In the genomic region with DNA sequence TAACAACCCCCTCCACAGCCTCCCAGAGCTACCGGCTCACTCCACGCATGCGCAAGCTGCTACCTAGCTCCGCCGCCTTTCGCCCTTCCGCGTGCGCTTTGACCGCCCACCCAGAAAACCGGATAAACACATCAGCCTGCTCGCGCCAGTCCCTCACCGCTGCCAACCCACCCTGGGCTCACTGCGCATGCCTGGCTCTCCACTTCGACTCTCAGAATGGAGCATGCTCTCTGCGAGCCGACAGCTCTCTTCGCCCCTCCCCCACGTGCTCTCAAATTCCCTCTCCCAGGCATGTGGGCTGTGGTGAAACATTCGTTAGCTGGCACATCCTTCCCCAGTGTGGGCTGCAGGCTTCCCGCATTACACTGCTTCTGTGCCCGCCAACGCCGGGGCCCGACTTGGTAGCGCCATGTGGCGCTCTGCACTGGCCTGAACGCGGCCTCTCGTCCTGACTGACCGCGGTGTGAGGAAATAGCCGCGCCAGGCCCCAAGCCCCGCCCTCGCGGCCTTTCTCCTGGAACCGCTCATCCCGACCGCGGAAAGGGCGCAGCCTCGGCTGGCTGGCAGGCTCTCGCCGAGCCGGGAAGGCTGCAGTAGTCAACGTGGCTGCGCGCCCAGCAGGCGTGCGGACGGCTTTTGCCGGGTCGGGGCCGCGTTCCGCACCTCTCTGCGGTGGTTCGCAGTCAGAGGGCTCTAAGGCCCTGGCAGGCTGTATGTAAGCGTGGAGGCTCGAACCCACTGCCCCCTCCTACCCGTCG, we compare ENCODE assay signal across 8 cellular contexts. TPM values are rescaled to one million over a fixed set of nuclear protein-coding genes. Genes with fewer than 3 reads are reported as not detected.
DNase-seq lines count a peak whose midpoint lies in the region; ATAC-seq and TF ChIP-seq lines count a peak whose summit lies in the region.

No MANE protein-coding gene starts in this region.

- H3K36me3 ChIP-seq in ascending aorta = no peaks in the 10 kb centered on the region
- H3K36me3 ChIP-seq in uterus = no peaks in the 10 kb centered on the region

- H3K27ac Mint-ChIP-seq in T-helper 2 cell treated with Interferon-gamma antibody and Interleukin-4, amounts not matched to agents 5 μg/mL and 100 μg/mL, for 36 hours = peak overlapping the region; percentile 97

- H3K4me3 Mint-ChIP-seq in T-helper 2 cell treated with Interferon-gamma antibody and Interleukin-4, amounts not matched to agents 5 μg/mL and 100 μg/mL, for 36 hours = peak overlapping the region; percentile 93

- no peaks in the 10 kb centered on the region for H3K27me3 ChIP-seq in ascending aorta
- no peaks in the 10 kb centered on the region for H3K27me3 ChIP-seq in right cardiac atrium (ENCODE audit: control insufficient read depth, insufficient read depth)
- no peaks in the 10 kb centered on the region for H3K27me3 ChIP-seq in uterus

- DNase-seq in NCI-H187 treated with DMSO at 0.1 percent for 48 hours (lab: John Stamatoyannopoulos, UW) (peak; percentile 90), ascending aorta (ENCODE audit: low spot score in 2 of 2) (peak; percentile 96 to 99), right cardiac atrium (peak; percentile 99 to 100 (median 99)), pulmonary artery endothelial cell (ENCODE audit: low read depth, low spot score) (peak; percentile 98), uterus (peak; percentile 99)
- DNase-seq in T-helper 2 cell treated with Interferon-gamma antibody and Interleukin-4, amounts not matched to agents 5 μg/mL and 100 μg/mL, for 36 hours (ENCODE audit: low spot score) = peak; percentile 100

- H3K27me3 Mint-ChIP-seq in T-helper 2 cell treated with Interferon-gamma antibody and Interleukin-4, amounts not matched to agents 5 μg/mL and 100 μg/mL, for 36 hours (ENCODE audit: low read depth) = peaks cover 4% of the 10 kb centered on the region

- H3K4me1 Mint-ChIP-seq in T-helper 2 cell treated with Interferon-gamma antibody and Interleukin-4, amounts not matched to agents 5 μg/mL and 100 μg/mL, for 36 hours (ENCODE audit: low read depth) = peaks cover 28% of the 10 kb centered on the region

- ATAC-seq in GM18505 (IDR thresholded peaks at IDR 0.05; ENCODE audit: unreplicated experiment) (peak; percentile 60), HG02970 (IDR thresholded peaks at IDR 0.05; ENCODE audit: low FRiP score, unreplicated experiment) (peak; percentile 70), right cardiac atrium (peak; percentile 94 to 95)

- no peaks in the 10 kb centered on the region for H3K9me3 Mint-ChIP-seq in T-helper 2 cell treated with Interferon-gamma antibody and Interleukin-4, amounts not matched to agents 5 μg/mL and 100 μg/mL, for 36 hours

- H3K9me3 ChIP-seq in ascending aorta (no peaks in the 10 kb centered on the region), right cardiac atrium (ENCODE audit: control insufficient read depth, low read length) (no peaks in the 10 kb centered on the region), uterus (no peaks in the 10 kb centered on the region)

- peaks cover 37% of the 10 kb centered on the region for H3K36me3 Mint-ChIP-seq in T-helper 2 cell treated with Interferon-gamma antibody and Interleukin-4, amounts not matched to agents 5 μg/mL and 100 μg/mL, for 36 hours (ENCODE audit: low read depth)

- TF ChIP-seq POLR2A in GM18505 (IDR thresholded peaks at IDR 0.05; ENCODE audit: borderline replicate concordance, extremely low read depth, insufficient read depth, insufficient read length) = peak; percentile 70
- TF ChIP-seq POLR2A in uterus (IDR thresholded peaks at IDR 0.05) = peak; percentile 59 to 65

- TF ChIP-seq CTCF in ascending aorta (IDR thresholded peaks at IDR 0.05) = no peak
- peak in 2 of 4 experiments; percentile 4 to 7 for TF ChIP-seq CTCF in uterus (IDR thresholded peaks at IDR 0.05)

- WGBS in right cardiac atrium = under 1% methylated on average over 64 of the region's 64 CpGs

- H3K4me3 ChIP-seq in ascending aorta (peak overlapping the region; percentile 69 to 93), right cardiac atrium (ENCODE audit: low read length) (peak overlapping the region; percentile 91), uterus (peak overlapping the region; percentile 75 to 94)

- intact Hi-C loops in ascending aorta (cut with DNase I) (loop anchor here (1.0 to 10.0 kb wide), 7 partner anchors 54 to 818 kb away; partner anchors contain the start of genes NCK1, PCCB, PPP2R3A and STAG1), right cardiac atrium (cut with DNase I) (loop anchor here in 2 of 4 donors (5.0 to 10.0 kb wide), 5 partner anchors 56 to 556 kb away; partner anchors contain the start of genes PCCB (in 2 of the 2) and STAG1 (in 1 of the 2)), uterus (cut with DNase I; ENCODE audit: low total_unique reads) (no loop called here)

- H3K27ac ChIP-seq in ascending aorta (peak overlapping the region; percentile 99 to 100), right cardiac atrium (ENCODE audit: low read length) (peak overlapping the region; percentile 96), uterus (peak overlapping the region; percentile 100)

- H3K4me1 ChIP-seq in ascending aorta (peaks cover 3 to 18% of the 10 kb centered on the region in 2 donors), right cardiac atrium (ENCODE audit: control insufficient read depth, insufficient read depth, low read length) (no peaks in the 10 kb centered on the region), uterus (no peaks in the 10 kb centered on the region)

RNA-seq across cellular contexts. Expression of gene MSL2, which starts 0.4 kb away (rescaled TPM):
- total RNA-seq in ascending aorta (16.5 TPM), right cardiac atrium (10 to 100 TPM; 22.4 to 27.0 (median 23.2) TPM), pulmonary artery endothelial cell (10.0 and 11.6 TPM in 2 replicates), uterus (10 to 100 TPM; 17.7 to 53.0 (median 32.9) TPM)
- 5.7 TPM for polyA plus RNA-seq in right cardiac atrium

RNA-seq across cellular contexts. Expression of gene PCCB, which starts 53.6 kb away (rescaled TPM):
- 114 TPM for total RNA-seq in ascending aorta
- 10 to 100 TPM; 69.3 to 78.6 (median 75.2) TPM for total RNA-seq in right cardiac atrium
- polyA plus RNA-seq in right cardiac atrium = 51.8 TPM
- total RNA-seq in pulmonary artery endothelial cell = 49.2 and 75.8 TPM in 2 replicates
- total RNA-seq in uterus = 10 to 100 TPM; 12.9 to 42.8 (median 17.2) TPM

Comparison
In these comparisons a context has a peak if more than half of its experiments do, and no peak if none do; other contexts are left out.
1. Peak in every context shown above with its lines: DNase-seq, ATAC-seq, H3K4me3 ChIP-seq and H3K27ac ChIP-seq.